Comparison of ENCODE assay signal across 8 cellular contexts in genomic region chr7:16695621-16696237, GRCh38. TPM values are rescaled to one million over a fixed set of nuclear protein-coding genes. Genes with fewer than 3 reads are reported as not detected.
DNase-seq lines count a peak whose midpoint lies in the region; ATAC-seq and TF ChIP-seq lines count a peak whose summit lies in the region.

No MANE protein-coding gene starts in this region.

- no peak overlapping the region for H3K27ac Mint-ChIP-seq in activated naive CD4-positive, alpha-beta T cell treated with anti-CD3 and anti-CD28 coated beads for 36 hours
- H3K27ac Mint-ChIP-seq in osteocyte (ENCODE audit: unreplicated experiment): peak overlapping the region; percentile 67

- no peaks in the 10 kb centered on the region for H3K27me3 Mint-ChIP-seq in activated naive CD4-positive, alpha-beta T cell treated with anti-CD3 and anti-CD28 coated beads for 36 hours (ENCODE audit: low read depth)
- no peaks in the 10 kb centered on the region for H3K27me3 Mint-ChIP-seq in osteocyte (ENCODE audit: unreplicated experiment)

- CTCF ChIA-PET in activated naive CD4-positive, alpha-beta T cell treated with anti-CD3 and anti-CD28 coated beads for 36 hours (lab: Charles Lee): interaction anchor here (1.7 kb wide), 1 partner anchor 8 kb away, joined by 3 read pairs; no protein-coding TSS in a partner anchor

- intact Hi-C loops in activated naive CD4-positive, alpha-beta T cell treated with anti-CD3 and anti-CD28 coated beads for 36 hours (cut with micrococcal nuclease): loop anchor here (1.0 to 5.0 kb wide), 2 partner anchors 93 to 223 kb away; no protein-coding TSS in a partner anchor

- no peak overlapping the region for H3K4me3 ChIP-seq in fibroblast of pulmonary artery (replicated peaks; ENCODE audit: low read depth, low read length)

- no peak for ATAC-seq in HG02840 (IDR thresholded peaks at IDR 0.05; ENCODE audit: low FRiP score, unreplicated experiment)

- DNase-seq in activated naive CD4-positive, alpha-beta T cell treated with anti-CD3 and anti-CD28 coated beads for 36 hours: peak; percentile 11
- no peak for DNase-seq in activated naive CD4-positive, alpha-beta T cell treated with Interleukin-2 at 50 U/mL for 16 hours
- DNase-seq in HT1080 (ENCODE audit: low read depth) (peak; percentile 44), SHP77 treated with DMSO at 0.1 percent for 48 hours (lab: John Stamatoyannopoulos, UW) (peak; percentile 26), fibroblast of pulmonary artery (ENCODE audit: low read depth) (peak; percentile 89), osteocyte (ENCODE audit: extremely low spot score, unreplicated experiment) (no peak)
- no peak for DNase-seq in activated effector memory CD4-positive, alpha-beta T cell treated with anti-CD3 and anti-CD28 coated beads, Interleukin-2, amount 50 U/mL, for 16 hours

- H3K4me3 Mint-ChIP-seq in activated naive CD4-positive, alpha-beta T cell treated with anti-CD3 and anti-CD28 coated beads for 36 hours: no peak overlapping the region
- no peak overlapping the region for H3K4me3 Mint-ChIP-seq in osteocyte (ENCODE audit: unreplicated experiment)

- TF ChIP-seq CTCF in fibroblast of pulmonary artery (IDR thresholded peaks at IDR 0.05; ENCODE audit: low read length, missing control alignments) (peak; percentile 68), osteocyte (IDR thresholded peaks at IDR 0.05) (peak; percentile 62)

- H3K9me3 Mint-ChIP-seq in activated naive CD4-positive, alpha-beta T cell treated with anti-CD3 and anti-CD28 coated beads for 36 hours: no peaks in the 10 kb centered on the region
- no peaks in the 10 kb centered on the region for H3K9me3 Mint-ChIP-seq in osteocyte (ENCODE audit: unreplicated experiment)

- peaks cover 10% of the 10 kb centered on the region for H3K4me1 Mint-ChIP-seq in activated naive CD4-positive, alpha-beta T cell treated with anti-CD3 and anti-CD28 coated beads for 36 hours (ENCODE audit: low read depth)
- peaks cover 37% of the 10 kb centered on the region for H3K4me1 Mint-ChIP-seq in osteocyte (ENCODE audit: unreplicated experiment)

- peaks cover 66% of the 10 kb centered on the region for H3K36me3 Mint-ChIP-seq in activated naive CD4-positive, alpha-beta T cell treated with anti-CD3 and anti-CD28 coated beads for 36 hours (ENCODE audit: low read depth)
- H3K36me3 Mint-ChIP-seq in osteocyte (ENCODE audit: unreplicated experiment): peaks cover 49% of the 10 kb centered on the region

RNA-seq across cellular contexts. Expression of gene BZW2, which starts 49.7 kb away (rescaled TPM):
- total RNA-seq in activated naive CD4-positive, alpha-beta T cell treated with anti-CD3 and anti-CD28 coated beads for 36 hours: 100 to 1,000 TPM; 118 to 122 TPM
- 120 and 128 TPM in 2 replicates for total RNA-seq in HT1080 (2014; rRNA removed; shearing (Covaris generic))
- 163 and 175 TPM in 2 replicates for polyA plus RNA-seq in HT1080 (2015; cell fraction: cytosol; rRNA removed)
- polyA plus RNA-seq in HT1080 (2015; cell fraction: nucleus; rRNA removed): 124 and 133 TPM in 2 replicates
- total RNA-seq in osteocyte: 60.9 and 61.3 TPM in 2 replicates

RNA-seq across cellular contexts. Expression of gene ANKMY2, which starts 50.2 kb away (rescaled TPM):
- 1 to 10 TPM; 4.6 to 4.7 TPM for total RNA-seq in activated naive CD4-positive, alpha-beta T cell treated with anti-CD3 and anti-CD28 coated beads for 36 hours
- 17.8 and 25.4 TPM in 2 replicates for total RNA-seq in HT1080 (2014; rRNA removed; shearing (Covaris generic))
- polyA plus RNA-seq in HT1080 (2015; cell fraction: cytosol; rRNA removed): 14.7 and 17.0 TPM in 2 replicates
- 23.5 and 26.0 TPM in 2 replicates for polyA plus RNA-seq in HT1080 (2015; cell fraction: nucleus; rRNA removed)
- total RNA-seq in osteocyte: 16.9 TPM in 2 replicates

RNA-seq across cellular contexts. Expression of gene TSPAN13, which starts 57.8 kb away (rescaled TPM):
- under 1 TPM; 0.35 to 0.52 TPM for total RNA-seq in activated naive CD4-positive, alpha-beta T cell treated with anti-CD3 and anti-CD28 coated beads for 36 hours
- total RNA-seq in HT1080 (2014; rRNA removed; shearing (Covaris generic)): 0.17 and 0.26 TPM in 2 replicates
- polyA plus RNA-seq in HT1080 (2015; cell fraction: cytosol; rRNA removed): 0.85 and 1.1 TPM in 2 replicates
- polyA plus RNA-seq in HT1080 (2015; cell fraction: nucleus; rRNA removed): 0.60 and 0.63 TPM in 2 replicates
- 4.9 and 5.5 TPM in 2 replicates for total RNA-seq in osteocyte

Comparison
In these comparisons a context has a peak if more than half of its experiments do, and no peak if none do; other contexts are left out.
1. DNase-seq: peak in activated naive CD4-positive, alpha-beta T cell treated with anti-CD3 and anti-CD28 coated beads for 36 hours (single experiment), HT1080 (single experiment), SHP77 treated with DMSO at 0.1 percent for 48 hours (single experiment) and fibroblast of pulmonary artery (single experiment); none in activated naive CD4-positive, alpha-beta T cell treated with Interleukin-2 at 50 U/mL for 16 hours (single experiment), osteocyte (single experiment) and activated effector memory CD4-positive, alpha-beta T cell treated with anti-CD3 and anti-CD28 coated beads, Interleukin-2, amount 50 U/mL, for 16 hours (single experiment).